ENCODE assay signal across 1 cellular context in the genomic region with DNA sequence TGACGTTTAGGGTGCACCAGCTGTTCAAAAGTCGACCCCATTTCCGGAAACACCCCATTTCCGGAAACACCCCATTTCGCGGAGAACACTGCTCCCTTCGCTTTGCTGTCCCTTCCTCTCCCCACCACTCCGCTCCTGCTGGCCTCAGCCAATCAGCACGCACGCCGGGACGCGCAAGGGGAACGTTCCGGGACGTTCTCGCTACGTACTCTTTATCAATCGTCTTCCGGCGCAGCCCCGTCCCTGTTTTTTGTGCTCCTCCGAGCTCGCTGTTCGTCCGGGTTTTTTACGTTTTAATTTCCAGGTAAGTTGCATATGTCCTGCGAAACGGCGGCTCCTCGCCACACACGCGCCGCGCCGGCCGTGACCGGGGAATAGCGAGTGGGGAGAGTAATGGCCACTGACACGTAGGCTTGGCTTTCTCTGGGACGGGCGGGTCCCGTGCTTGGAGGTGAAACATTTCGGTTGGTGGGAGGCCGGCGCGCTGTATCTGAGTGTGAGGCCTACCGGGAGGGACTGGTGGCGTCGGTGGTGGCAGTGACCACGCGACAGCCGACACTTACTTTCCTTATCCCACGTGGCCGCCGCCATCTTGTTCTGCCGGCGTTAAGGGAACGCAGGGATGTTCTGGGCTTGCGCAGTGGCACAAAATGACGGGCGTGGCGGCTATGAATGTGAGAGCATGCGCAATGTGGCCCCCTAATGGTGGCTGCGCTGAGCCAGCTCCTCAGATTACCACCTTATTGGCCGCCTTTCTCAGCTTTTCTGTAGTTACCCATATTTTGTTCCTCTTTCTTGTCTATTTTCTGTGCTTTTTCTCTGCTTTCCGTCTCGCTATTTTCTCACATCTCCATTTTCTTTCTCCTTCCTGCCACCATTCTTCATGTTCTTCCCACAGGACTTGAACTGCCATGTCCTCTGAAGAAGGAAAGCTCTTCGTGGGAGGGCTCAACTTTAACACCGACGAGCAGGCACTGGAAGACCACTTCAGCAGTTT.
TF ChIP-seq lines count a peak whose summit lies in the region.

TSS of gene RBM3 (plus strand) at position 215 of the 997 bp plus-strand sequence. CDS start at position 912, 697 bp downstream.

TF ChIP-seq in HCT116, 20 proteins besides CTCF, POLR2A, EP300 and RAD21 (continued from another document):
- TF ChIP-seq, protein P1, sequence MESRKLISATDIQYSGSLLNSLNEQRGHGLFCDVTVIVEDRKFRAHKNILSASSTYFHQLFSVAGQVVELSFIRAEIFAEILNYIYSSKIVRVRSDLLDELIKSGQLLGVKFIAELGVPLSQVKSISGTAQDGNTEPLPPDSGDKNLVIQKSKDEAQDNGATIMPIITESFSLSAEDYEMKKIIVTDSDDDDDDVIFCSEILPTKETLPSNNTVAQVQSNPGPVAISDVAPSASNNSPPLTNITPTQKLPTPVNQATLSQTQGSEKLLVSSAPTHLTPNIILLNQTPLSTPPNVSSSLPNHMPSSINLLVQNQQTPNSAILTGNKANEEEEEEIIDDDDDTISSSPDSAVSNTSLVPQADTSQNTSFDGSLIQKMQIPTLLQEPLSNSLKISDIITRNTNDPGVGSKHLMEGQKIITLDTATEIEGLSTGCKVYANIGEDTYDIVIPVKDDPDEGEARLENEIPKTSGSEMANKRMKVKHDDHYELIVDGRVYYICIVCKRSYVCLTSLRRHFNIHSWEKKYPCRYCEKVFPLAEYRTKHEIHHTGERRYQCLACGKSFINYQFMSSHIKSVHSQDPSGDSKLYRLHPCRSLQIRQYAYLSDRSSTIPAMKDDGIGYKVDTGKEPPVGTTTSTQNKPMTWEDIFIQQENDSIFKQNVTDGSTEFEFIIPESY (IDR thresholded peaks at IDR 0.05; ENCODE audit: extremely low read depth, insufficient replicate concordance, low read length) = no peak
- TF ChIP-seq EGR1 (IDR thresholded peaks at IDR 0.05; ENCODE audit: low read depth) = no peak
- no peak for TF ChIP-seq TCF7L2 (IDR thresholded peaks at IDR 0.05; ENCODE audit: borderline replicate concordance, extremely low read depth, insufficient read depth, insufficient read length)
